Comparison of ENCODE assay signal across 1 cellular context in genomic region chr1:100265931-100266830, GRCh38.
TF ChIP-seq lines count a peak whose summit lies in the region.

TSS of gene RTCA (plus strand) at chr1:100266216. CDS start at chr1:100266376, 160 bp downstream.

TF ChIP-seq in WTC11, 78 proteins besides CTCF, POLR2A, EP300 and RAD21 (continued from another document):
- TF ChIP-seq USF2 (CRISPR knock-in tag; IDR thresholded peaks at IDR 0.05) (0 out of 2 replicates have a peak, but pooled peaks have one; percentile 14), ATF2 (CRISPR knock-in tag; IDR thresholded peaks at IDR 0.05; ENCODE audit: borderline replicate concordance, low read depth) (no peak), E2F5 (CRISPR knock-in tag; IDR thresholded peaks at IDR 0.05) (peak; percentile 70; the same call in 1 of the 2 replicates), SP1 (CRISPR knock-in tag; conservative IDR thresholded peaks at IDR 0.05) (peak; percentile 47; the same call in 1 of the 2 replicates)
